ENCODE assay signal across 8 cellular contexts in the genomic region with DNA sequence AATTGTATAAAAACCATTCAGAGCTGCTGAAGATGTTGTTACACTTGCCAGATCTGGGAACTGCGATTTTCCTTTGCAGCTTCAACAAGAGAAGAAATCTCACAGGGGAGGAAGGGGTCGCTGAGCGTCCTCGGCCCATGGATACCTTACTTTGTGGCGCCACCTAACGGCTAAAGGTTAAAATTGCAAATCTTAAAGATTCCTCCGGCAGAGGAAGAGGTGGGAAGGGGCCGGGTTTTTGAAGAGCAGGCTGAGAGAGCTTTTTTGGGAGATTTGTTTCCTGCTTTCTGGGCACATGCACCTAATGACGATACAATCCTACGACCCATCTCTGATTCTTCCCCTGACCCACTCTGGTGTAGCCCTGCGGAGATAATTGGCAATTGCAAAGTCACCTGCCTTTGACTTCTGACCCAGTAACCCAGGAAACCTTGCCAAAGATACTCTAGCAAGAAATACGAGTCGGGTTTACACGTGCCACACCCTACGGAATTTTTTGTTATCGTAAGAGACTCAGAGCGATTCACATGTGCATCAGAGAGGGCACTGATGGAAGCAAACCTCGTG. TPM values are rescaled to one million over a fixed set of nuclear protein-coding genes. Genes with fewer than 3 reads are reported as not detected.
DNase-seq lines count a peak whose midpoint lies in the region; ATAC-seq and TF ChIP-seq lines count a peak whose summit lies in the region.

No MANE protein-coding gene starts in this region.

- no peak for ATAC-seq in GM21576 (IDR thresholded peaks at IDR 0.05; ENCODE audit: unreplicated experiment)

- peak; percentile 67 for TF ChIP-seq RAD21 in Ishikawa (IDR thresholded peaks at IDR 0.05; ENCODE audit: low read depth)

- H3K27me3 ChIP-seq in muscle layer of duodenum (ENCODE audit: low read depth, low read length), result peaks cover 15% of the 10 kb centered on the region

- H3K9ac ChIP-seq in SK-N-MC (ENCODE audit: insufficient read length), result no peak overlapping the region

- H3K9me3 ChIP-seq in SK-N-MC (ENCODE audit: low read depth, low read length) (no peaks in the 10 kb centered on the region), muscle layer of duodenum (ENCODE audit: control insufficient read depth in 1 of 2, low read length in 2 of 2) (no peaks in the 10 kb centered on the region)

- H3K4me3 ChIP-seq in SK-N-MC (no peak overlapping the region), muscle layer of duodenum (ENCODE audit: low read depth in 1 of 2, low read length in 2 of 2) (peak overlapping the region; percentile 46 to 58)

- H3K27ac ChIP-seq in SK-N-MC (no peak overlapping the region), muscle layer of duodenum (ENCODE audit: low read length) (no peak overlapping the region)

- TF ChIP-seq EP300 in Ishikawa (IDR thresholded peaks at IDR 0.05; ENCODE audit: borderline replicate concordance), result no peak

- H3K4me1 ChIP-seq in muscle layer of duodenum (ENCODE audit: control insufficient read depth in 1 of 2, insufficient read depth in 2 of 2, low read length in 2 of 2), result peaks cover 4 to 9% of the 10 kb centered on the region in 2 donors

- H3K36me3 ChIP-seq in SK-N-MC (ENCODE audit: insufficient read depth, low read length) (no peaks in the 10 kb centered on the region), muscle layer of duodenum (ENCODE audit: control insufficient read depth in 1 of 2, insufficient read depth in 2 of 2, low read length in 2 of 2) (no peaks in the 10 kb centered on the region)

- peak; percentile 65 to 88 (median 68) for DNase-seq in NCI-H1417 (lab: John Stamatoyannopoulos, UW)
- DNase-seq in NCI-H1417 treated with DMSO at 0.1 percent for 48 hours (lab: John Stamatoyannopoulos, UW), result no peak
- peak; percentile 2 for DNase-seq in SK-N-MC (ENCODE audit: low read depth, low spot score)
- DNase-seq in dermis blood vessel endothelial cell, result peak; percentile 50
- no peak for DNase-seq in epidermal melanocyte (ENCODE audit: insufficient read length, low spot score)

TF ChIP-seq in Ishikawa, 13 proteins besides CTCF, POLR2A, EP300 and RAD21:
- TF ChIP-seq FOXM1 (IDR thresholded peaks at IDR 0.05; ENCODE audit: borderline replicate concordance, low read depth) (no peak), ZBTB7A (IDR thresholded peaks at IDR 0.05; ENCODE audit: low read depth) (no peak), MAX (IDR thresholded peaks at IDR 0.05) (no peak)
- TF ChIP-seq, protein P1, sequence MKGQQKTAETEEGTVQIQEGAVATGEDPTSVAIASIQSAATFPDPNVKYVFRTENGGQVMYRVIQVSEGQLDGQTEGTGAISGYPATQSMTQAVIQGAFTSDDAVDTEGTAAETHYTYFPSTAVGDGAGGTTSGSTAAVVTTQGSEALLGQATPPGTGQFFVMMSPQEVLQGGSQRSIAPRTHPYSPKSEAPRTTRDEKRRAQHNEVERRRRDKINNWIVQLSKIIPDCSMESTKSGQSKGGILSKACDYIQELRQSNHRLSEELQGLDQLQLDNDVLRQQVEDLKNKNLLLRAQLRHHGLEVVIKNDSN (IDR thresholded peaks at IDR 0.05), result no peak
TF ChIP-seq in Ishikawa: peak in this region for 0.

RNA-seq across cellular contexts. Expression of gene CHRNA7, which starts 55.4 kb away (rescaled TPM):
- total RNA-seq in dermis blood vessel endothelial cell, result 0.34 and 0.79 TPM in 2 replicates

Comparison
In these comparisons a context has a peak if more than half of its experiments do, and no peak if none do; other contexts are left out.
1. DNase-seq: peak in NCI-H1417 (3 of 3), SK-N-MC (single experiment) and dermis blood vessel endothelial cell (single experiment); none in NCI-H1417 treated with DMSO at 0.1 percent for 48 hours (single experiment) and epidermal melanocyte (single experiment).